14 cellular contexts compared by ENCODE assay signal in genomic region chr20:391041-391711, GRCh38.
"Had no signal": no experiment of that assay in that cellular context is flagged by ENCODE, and none has a peak within 500 bp of the region (broad histone marks: within the 10 kb centered on the region; RNA-seq: fewer than 3 reads in every experiment).

No MANE protein-coding gene starts in this region.

- H3K4me3 ChIP-seq: cardiac muscle cell, colonic mucosa, heart right ventricle, left ventricle myocardium inferior, tibial artery had no signal

- H3K4me1 Mint-ChIP-seq: activated CD4-positive, alpha-beta T cell treated with anti-CD3 and anti-CD28 coated beads for 36 hours had no signal

- H3K9me3 Mint-ChIP-seq: activated CD8-positive, alpha-beta T cell treated with anti-CD3 and anti-CD28 coated beads for 36 hours had no signal

- H3K4me3 Mint-ChIP-seq: activated CD4-positive, alpha-beta T cell treated with anti-CD3 and anti-CD28 coated beads for 36 hours; activated CD8-positive, alpha-beta T cell treated with anti-CD3 and anti-CD28 coated beads for 36 hours had no signal

- FAIRE-seq: frontal cortex, islet of Langerhans had no signal

- H3K27ac Mint-ChIP-seq: activated CD4-positive, alpha-beta T cell treated with anti-CD3 and anti-CD28 coated beads for 36 hours; activated CD8-positive, alpha-beta T cell treated with anti-CD3 and anti-CD28 coated beads for 36 hours had no signal

- H3K9me3 ChIP-seq: colonic mucosa, heart right ventricle, left ventricle myocardium inferior, tibial artery had no signal

- ATAC-seq: activated CD4-positive, alpha-beta T cell treated with anti-CD3 and anti-CD28 coated beads for 36 hours; activated CD8-positive, alpha-beta T cell treated with anti-CD3 and anti-CD28 coated beads for 36 hours had no signal

- H3K27ac ChIP-seq: cardiac muscle cell, colonic mucosa, heart right ventricle, left ventricle myocardium inferior, tibial artery, WERI-Rb-1 had no signal

- H3K4me1 ChIP-seq: colonic mucosa, heart right ventricle, tibial artery had no signal

- DNase-seq: activated CD4-positive, alpha-beta T cell treated with anti-CD3 and anti-CD28 coated beads for 36 hours; activated CD8-positive, alpha-beta memory T cell treated with anti-CD3 and anti-CD28 coated beads, Interleukin-2, amount 50 U/mL, for 4 hours; activated CD8-positive, alpha-beta T cell treated with anti-CD3 and anti-CD28 coated beads for 36 hours; activated naive CD4-positive, alpha-beta T cell treated with Interleukin-2 at 50 U/mL for 16 hours; colonic mucosa; heart right ventricle; left ventricle myocardium inferior; stimulated activated CD4-positive, alpha-beta T cell treated with anti-CD3 and anti-CD28 coated beads, Interleukin-4, amount 100 ng/mL, for 4 hours; T-helper 1 cell; tibial artery; WERI-Rb-1 had no signal

- H3K27me3 Mint-ChIP-seq: activated CD4-positive, alpha-beta T cell treated with anti-CD3 and anti-CD28 coated beads for 36 hours; activated CD8-positive, alpha-beta T cell treated with anti-CD3 and anti-CD28 coated beads for 36 hours had no signal
